25 cellular contexts compared by ENCODE assay signal in the genomic region with DNA sequence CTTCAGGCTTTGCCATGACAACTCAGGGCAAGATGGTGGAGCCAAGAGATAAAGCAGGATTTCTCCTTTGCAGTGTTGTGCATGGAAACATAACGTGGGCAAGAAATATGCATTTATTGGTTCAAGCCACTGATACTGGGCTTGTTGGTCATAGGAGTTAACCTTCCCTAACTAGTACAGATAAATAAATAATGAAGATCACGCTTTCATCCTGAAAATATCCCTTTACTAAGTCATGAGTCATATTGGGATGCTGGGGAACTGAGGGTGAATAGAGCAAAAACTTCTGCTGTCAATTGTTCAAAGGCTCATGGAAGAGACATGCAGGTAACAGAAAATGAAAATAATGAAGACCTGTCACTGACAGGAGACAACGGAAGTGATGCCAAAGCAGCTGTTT.
"Had no signal": no experiment of that assay in that cellular context is flagged by ENCODE, and none has a peak within 500 bp of the region (broad histone marks: within the 10 kb centered on the region; RNA-seq: fewer than 3 reads in every experiment).

No MANE protein-coding gene starts in this region.

- H3K4me1 Mint-ChIP-seq: activated naive CD4-positive, alpha-beta T cell treated with anti-CD3 and anti-CD28 coated beads, Interleukin-2, amount 50 U/mL, for 24 hours had no signal

- ATAC-seq: gastroesophageal sphincter; heart left ventricle; left ventricle myocardium superior; stimulated activated memory B cell treated with anti-CD40 and anti-IgM and Interleukin-4, amounts not matched to agents 10 μg/mL and 1 μg/mL and 100 μg/mL, for 72 hours; T-helper 17 cell had no signal

- H3K27ac Mint-ChIP-seq: activated naive CD4-positive, alpha-beta T cell treated with anti-CD3 and anti-CD28 coated beads, Interleukin-2, amount 50 U/mL, for 24 hours; immature natural killer cell; nephron progenitor cell; stimulated activated memory B cell treated with anti-CD40 and anti-IgM and Interleukin-4, amounts not matched to agents 10 μg/mL and 1 μg/mL and 100 μg/mL, for 72 hours; T-helper 17 cell had no signal

- DNase-seq: activated CD4-positive, CD25-positive, alpha-beta regulatory T cell treated with anti-CD3 and anti-CD28 coated beads, Interleukin-2, amount 50 U/mL, for 72 hours; activated CD8-positive, alpha-beta memory T cell treated with anti-CD3 and anti-CD28 coated beads for 24 hours; activated CD8-positive, alpha-beta memory T cell treated with anti-CD3 and anti-CD28 coated beads, Interleukin-2, amount 50 U/mL, for 48 hours; activated effector memory CD4-positive, alpha-beta T cell treated with anti-CD3 and anti-CD28 coated beads, Interleukin-2, amount 50 U/mL, for 16 hours; activated T-cell treated with anti-CD3 and anti-CD28 coated beads, Interleukin-2, amount 50 U/mL, for 48 hours; dorsolateral prefrontal cortex; heart left ventricle; immature natural killer cell; kidney glomerular epithelial cell; left ventricle myocardium superior; nephron progenitor cell; nucleus accumbens; posterior cingulate gyrus; spleen; stimulated activated CD4-positive, alpha-beta T cell treated with anti-CD3 and anti-CD28 coated beads, Interleukin-4, amount 100 ng/mL, for 4 hours; T-helper 17 cell; testis; upper lobe of left lung had no signal

- FAIRE-seq: colon had no signal

- H3K27me3 ChIP-seq: cardiac muscle cell, gastroesophageal sphincter, heart left ventricle, spleen, testis, upper lobe of left lung had no signal

- H3K9me3 ChIP-seq: gastroesophageal sphincter, heart left ventricle, spleen, testis, upper lobe of left lung had no signal

- H3K4me3 Mint-ChIP-seq: activated naive CD4-positive, alpha-beta T cell treated with anti-CD3 and anti-CD28 coated beads, Interleukin-2, amount 50 U/mL, for 24 hours; immature natural killer cell; nephron progenitor cell; stimulated activated memory B cell treated with anti-CD40 and anti-IgM and Interleukin-4, amounts not matched to agents 10 μg/mL and 1 μg/mL and 100 μg/mL, for 72 hours; T-helper 17 cell had no signal

- H3K9me3 Mint-ChIP-seq: activated naive CD4-positive, alpha-beta T cell treated with anti-CD3 and anti-CD28 coated beads, Interleukin-2, amount 50 U/mL, for 24 hours; immature natural killer cell; nephron progenitor cell; stimulated activated memory B cell treated with anti-CD40 and anti-IgM and Interleukin-4, amounts not matched to agents 10 μg/mL and 1 μg/mL and 100 μg/mL, for 72 hours had no signal

- H3K4me3 ChIP-seq: cardiac muscle cell, dorsolateral prefrontal cortex, gastroesophageal sphincter, heart left ventricle, spleen, testis, upper lobe of left lung had no signal

- H3K36me3 Mint-ChIP-seq: activated naive CD4-positive, alpha-beta T cell treated with anti-CD3 and anti-CD28 coated beads, Interleukin-2, amount 50 U/mL, for 24 hours; immature natural killer cell; stimulated activated memory B cell treated with anti-CD40 and anti-IgM and Interleukin-4, amounts not matched to agents 10 μg/mL and 1 μg/mL and 100 μg/mL, for 72 hours had no signal

- H3K36me3 ChIP-seq: cardiac muscle cell, gastroesophageal sphincter, heart left ventricle, spleen, upper lobe of left lung had no signal

- H3K27ac ChIP-seq: cardiac muscle cell, dorsolateral prefrontal cortex, epithelial cell of prostate, gastroesophageal sphincter, heart left ventricle, spleen, testis, upper lobe of left lung, VCaP had no signal
